11 cellular contexts compared by ENCODE assay signal in the genomic region with DNA sequence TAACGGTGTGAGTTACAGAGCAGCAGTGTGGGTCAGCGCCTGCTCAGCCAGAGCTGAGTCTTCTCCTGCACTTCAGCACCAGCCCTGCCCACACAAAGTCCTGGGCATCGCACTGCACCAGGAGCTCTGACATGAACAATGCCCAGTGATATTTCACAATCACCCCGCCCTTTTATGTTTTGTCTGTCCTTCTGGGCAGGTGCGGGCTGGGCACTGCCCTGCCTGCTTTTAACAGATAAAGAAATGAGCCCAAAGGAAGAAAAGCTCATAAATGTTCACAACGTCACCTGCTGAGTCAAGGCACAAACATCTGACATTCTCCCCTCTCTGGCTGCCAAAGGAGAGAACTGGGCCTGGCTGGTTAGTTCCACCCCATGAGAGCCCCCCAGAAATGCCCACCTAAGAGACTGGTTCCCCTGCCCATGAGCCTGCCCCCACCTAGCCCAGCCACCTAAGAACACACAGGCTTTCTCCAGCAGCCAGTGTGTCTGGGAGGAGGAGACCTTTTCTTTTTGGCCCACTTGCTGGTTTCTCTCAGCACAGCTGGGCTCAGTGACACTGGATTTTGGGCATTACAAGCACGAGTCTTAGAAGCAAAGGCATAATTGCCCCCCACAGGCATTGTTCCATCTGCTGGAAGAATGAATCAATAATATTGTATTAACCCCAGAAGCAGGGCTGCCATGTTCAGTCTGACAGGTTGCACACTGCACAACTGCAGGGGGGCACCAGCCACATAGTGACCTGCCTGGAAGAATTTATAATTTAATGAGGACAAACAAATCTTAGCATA. TPM values are rescaled to one million over a fixed set of nuclear protein-coding genes. Genes with fewer than 3 reads are reported as not detected.
A peak's percentile ranks its signal among the peaks of the same experiment; 100 is the strongest.
DNase-seq lines count a peak whose midpoint lies in the region; ATAC-seq, FAIRE-seq and TF ChIP-seq lines count a peak whose summit lies in the region.
"Had no signal": no experiment of that assay in that cellular context is flagged by ENCODE, and none has a peak within 500 bp of the region (broad histone marks: within the 10 kb centered on the region; RNA-seq: fewer than 3 reads in every experiment).

No MANE protein-coding gene starts in this region.

- DNase-seq in NCI-H748 (lab: John Stamatoyannopoulos, UW; ENCODE audit: unreplicated experiment) (peak; percentile 71), NCI-H748 treated with DMSO at 0.1 percent for 48 hours (lab: John Stamatoyannopoulos, UW) (no peak), astrocyte (ENCODE audit: low read depth) (peak; percentile 58), kidney glomerular epithelial cell (lab: John Stamatoyannopoulos, UW) (peak; percentile 27), tibial nerve (ENCODE audit: low spot score in 2 of 2) (peak in 1 of 2 donors; percentile 10), OCI-LY7 (ENCODE audit: low spot score) (no peak)
- DNase-seq in activated CD4-positive, alpha-beta T cell treated with anti-CD3 and anti-CD28 coated beads, Interleukin-2, amount 10 ng/mL, durations not matched to agents 7 days and 5 days = no peak
- DNase-seq: activated B cell treated with CpG ODN at 0.5 μM for 24 hours; effector memory CD4-positive, alpha-beta T cell had no signal

- TF ChIP-seq EP300 in tibial nerve (IDR thresholded peaks at IDR 0.05) = no peak

- TF ChIP-seq CTCF in astrocyte (IDR thresholded peaks at IDR 0.05; ENCODE audit: insufficient read depth, low read depth, low read length) (no peak), tibial nerve (IDR thresholded peaks at IDR 0.05) (no peak), OCI-LY7 (conservative IDR thresholded peaks at IDR 0.05; ENCODE audit: low read length) (no peak)

- H3K36me3 Mint-ChIP-seq in astrocyte (ENCODE audit: low read depth, unreplicated experiment) = no peaks in the 10 kb centered on the region
- H3K36me3 Mint-ChIP-seq in activated CD4-positive, alpha-beta T cell treated with anti-CD3 and anti-CD28 coated beads, Interleukin-2, amount 10 ng/mL, durations not matched to agents 7 days and 5 days (ENCODE audit: low read depth) = peaks cover 4% of the 10 kb centered on the region

- no peaks in the 10 kb centered on the region for H4K20me1 ChIP-seq in astrocyte (ENCODE audit: insufficient read depth, low read length)
- no peaks in the 10 kb centered on the region for H4K20me1 ChIP-seq in OCI-LY7 (ENCODE audit: insufficient read depth, low read length)

- H3K27me3 Mint-ChIP-seq in astrocyte (ENCODE audit: low read depth, unreplicated experiment) = no peaks in the 10 kb centered on the region
- H3K27me3 Mint-ChIP-seq in activated CD4-positive, alpha-beta T cell treated with anti-CD3 and anti-CD28 coated beads, Interleukin-2, amount 10 ng/mL, durations not matched to agents 7 days and 5 days = peaks cover 9% of the 10 kb centered on the region
- H3K27me3 Mint-ChIP-seq: activated B cell treated with CpG ODN at 0.5 μM for 24 hours had no signal

- no TSS peak for BruUV-seq in OCI-LY7 (replicated peaks; lab: Mats Ljungman, UMichigan)

- no peak overlapping the region for H3K27ac Mint-ChIP-seq in astrocyte (ENCODE audit: unreplicated experiment)
- H3K27ac Mint-ChIP-seq in activated CD4-positive, alpha-beta T cell treated with anti-CD3 and anti-CD28 coated beads, Interleukin-2, amount 10 ng/mL, durations not matched to agents 7 days and 5 days = no peak overlapping the region
- H3K27ac Mint-ChIP-seq: activated B cell treated with CpG ODN at 0.5 μM for 24 hours had no signal

- 78 to 82% methylated on average over 7 of the region's 7 CpGs for WGBS in tibial nerve, 2 donors

- peaks cover 65% of the 10 kb centered on the region for H3K4me1 ChIP-seq in astrocyte (ENCODE audit: insufficient read depth, low read length)
- H3K4me1 ChIP-seq in tibial nerve = peaks cover 0 to 47% (median 32%) of the 10 kb centered on the region in 4 donors
- peaks cover 4% of the 10 kb centered on the region for H3K4me1 ChIP-seq in OCI-LY7 (ENCODE audit: insufficient read depth, low read length, poor library complexity, severe bottlenecking)

- no peak for TF ChIP-seq POLR2A in tibial nerve (IDR thresholded peaks at IDR 0.05)

- H2AFZ ChIP-seq in astrocyte (ENCODE audit: low read depth, low read length) (no peak overlapping the region), OCI-LY7 (ENCODE audit: low read length) (no peak overlapping the region)

- H3K4me3 Mint-ChIP-seq in astrocyte (ENCODE audit: unreplicated experiment) = peak overlapping the region; percentile 62
- H3K4me3 Mint-ChIP-seq in activated CD4-positive, alpha-beta T cell treated with anti-CD3 and anti-CD28 coated beads, Interleukin-2, amount 10 ng/mL, durations not matched to agents 7 days and 5 days = no peak overlapping the region
- H3K4me3 Mint-ChIP-seq: activated B cell treated with CpG ODN at 0.5 μM for 24 hours had no signal

- H3K27ac ChIP-seq in astrocyte (ENCODE audit: low read depth, low read length) = peak overlapping the region; percentile 74
- H3K27ac ChIP-seq in tibial nerve = peak overlapping the region; percentile 61 to 82 (median 78)
- no peak overlapping the region for H3K27ac ChIP-seq in OCI-LY7 (ENCODE audit: low read depth, low read length, poor library complexity, severe bottlenecking)

- H3K4me1 Mint-ChIP-seq in astrocyte (ENCODE audit: low read depth, unreplicated experiment) = peaks cover 23% of the 10 kb centered on the region
- H3K4me1 Mint-ChIP-seq in activated CD4-positive, alpha-beta T cell treated with anti-CD3 and anti-CD28 coated beads, Interleukin-2, amount 10 ng/mL, durations not matched to agents 7 days and 5 days = peaks cover 21% of the 10 kb centered on the region

- peak overlapping the region; percentile 66 for H3K9ac ChIP-seq in astrocyte (ENCODE audit: low read length)

- H3K4me2 ChIP-seq in astrocyte (ENCODE audit: low read length) (peak overlapping the region; percentile 77), OCI-LY7 (ENCODE audit: low read length) (no peak overlapping the region)

- no peaks in the 10 kb centered on the region for H3K9me3 ChIP-seq in astrocyte (ENCODE audit: insufficient read depth, low read depth, low read length)
- H3K9me3 ChIP-seq in tibial nerve = peaks cover 0 to 19% (median 2%) of the 10 kb centered on the region in 4 donors
- H3K9me3 ChIP-seq in OCI-LY7 (ENCODE audit: low read length) = peaks cover 8% of the 10 kb centered on the region

- H3K79me2 ChIP-seq in astrocyte (ENCODE audit: insufficient read depth, low read length) = no peaks in the 10 kb centered on the region
- H3K79me2 ChIP-seq in OCI-LY7 (ENCODE audit: insufficient read depth, low read depth, low read length) = no peaks in the 10 kb centered on the region

- intact Hi-C loops in OCI-LY7 (cut with micrococcal nuclease; ENCODE audit: unreplicated experiment) = no loop called here

- no peak for FAIRE-seq in astrocyte (lab: Jason Lieb, UNC)

- H3K9me2 ChIP-seq in OCI-LY7 (ENCODE audit: insufficient read depth, low read length) = no peaks in the 10 kb centered on the region

- CTCF ChIA-PET in activated CD4-positive, alpha-beta T cell treated with anti-CD3 and anti-CD28 coated beads, Interleukin-2, amount 10 ng/mL, durations not matched to agents 7 days and 5 days (lab: Charles Lee) = no interaction called here
- CTCF ChIA-PET in OCI-LY7 (lab: Charles Lee; ENCODE audit: unreplicated experiment) = no interaction called here

- H3K9me3 Mint-ChIP-seq in astrocyte (ENCODE audit: unreplicated experiment) = peaks cover 5% of the 10 kb centered on the region
- H3K9me3 Mint-ChIP-seq in activated CD4-positive, alpha-beta T cell treated with anti-CD3 and anti-CD28 coated beads, Interleukin-2, amount 10 ng/mL, durations not matched to agents 7 days and 5 days = peaks cover 7% of the 10 kb centered on the region

- no peak for ATAC-seq in HG03571 (IDR thresholded peaks at IDR 0.05; ENCODE audit: unreplicated experiment)

- H3K36me3 ChIP-seq in astrocyte (ENCODE audit: insufficient read depth, low read length) (no peaks in the 10 kb centered on the region), tibial nerve (no peaks in the 10 kb centered on the region), OCI-LY7 (ENCODE audit: insufficient read depth, low read length) (no peaks in the 10 kb centered on the region)

- H3K4me3 ChIP-seq in astrocyte (ENCODE audit: insufficient read depth, low read depth, low read length) (peak overlapping the region; percentile 25), tibial nerve (peak overlapping the region in 2 of 4 donors; percentile 10 to 35), OCI-LY7 (ENCODE audit: low read depth, low read length, poor library complexity, severe bottlenecking) (no peak overlapping the region)

- H3K27me3 ChIP-seq in astrocyte (ENCODE audit: insufficient read depth, low read length) (no peaks in the 10 kb centered on the region), tibial nerve (no peaks in the 10 kb centered on the region)

- POLR2A ChIA-PET in activated CD4-positive, alpha-beta T cell treated with anti-CD3 and anti-CD28 coated beads, Interleukin-2, amount 10 ng/mL, durations not matched to agents 7 days and 5 days (lab: Charles Lee) = no interaction called here
- POLR2A ChIA-PET in OCI-LY7 (lab: Charles Lee) = no interaction called here

RNA-seq across cellular contexts. Expression of a gene that starts 22.3 kb away (rescaled TPM):
- total RNA-seq in astrocyte (not detected in 2 replicates), tibial nerve (not detected), OCI-LY7 (2022) (not detected in 2 replicates)
- not detected for total RNA-seq in activated CD4-positive, alpha-beta T cell treated with anti-CD3 and anti-CD28 coated beads, Interleukin-2, amount 10 ng/mL, durations not matched to agents 7 days and 5 days
- not detected in 2 replicates for total RNA-seq in OCI-LY7 (2014; rRNA removed; shearing (Covaris generic))
- total RNA-seq: activated B cell treated with CpG ODN at 0.5 μM for 24 hours, skeletal muscle tissue had no signal

RNA-seq across cellular contexts. Expression of a gene that starts 47.7 kb away (rescaled TPM):
- total RNA-seq in astrocyte (not detected in 2 replicates), tibial nerve (not detected), OCI-LY7 (2022) (not detected in 2 replicates)
- not detected for total RNA-seq in activated CD4-positive, alpha-beta T cell treated with anti-CD3 and anti-CD28 coated beads, Interleukin-2, amount 10 ng/mL, durations not matched to agents 7 days and 5 days
- not detected in 2 replicates for total RNA-seq in OCI-LY7 (2014; rRNA removed; shearing (Covaris generic))
- total RNA-seq: activated B cell treated with CpG ODN at 0.5 μM for 24 hours, skeletal muscle tissue had no signal

Comparison
In these comparisons a context has a peak if more than half of its experiments do, and no peak if none do; other contexts are left out.
1. DNase-seq: peak in NCI-H748 (single experiment), astrocyte (single experiment) and kidney glomerular epithelial cell (single experiment); none in NCI-H748 treated with DMSO at 0.1 percent for 48 hours (single experiment), activated CD4-positive, alpha-beta T cell treated with anti-CD3 and anti-CD28 coated beads, Interleukin-2, amount 10 ng/mL, durations not matched to agents 7 days and 5 days (single experiment) and OCI-LY7 (single experiment).